In the genomic region with DNA sequence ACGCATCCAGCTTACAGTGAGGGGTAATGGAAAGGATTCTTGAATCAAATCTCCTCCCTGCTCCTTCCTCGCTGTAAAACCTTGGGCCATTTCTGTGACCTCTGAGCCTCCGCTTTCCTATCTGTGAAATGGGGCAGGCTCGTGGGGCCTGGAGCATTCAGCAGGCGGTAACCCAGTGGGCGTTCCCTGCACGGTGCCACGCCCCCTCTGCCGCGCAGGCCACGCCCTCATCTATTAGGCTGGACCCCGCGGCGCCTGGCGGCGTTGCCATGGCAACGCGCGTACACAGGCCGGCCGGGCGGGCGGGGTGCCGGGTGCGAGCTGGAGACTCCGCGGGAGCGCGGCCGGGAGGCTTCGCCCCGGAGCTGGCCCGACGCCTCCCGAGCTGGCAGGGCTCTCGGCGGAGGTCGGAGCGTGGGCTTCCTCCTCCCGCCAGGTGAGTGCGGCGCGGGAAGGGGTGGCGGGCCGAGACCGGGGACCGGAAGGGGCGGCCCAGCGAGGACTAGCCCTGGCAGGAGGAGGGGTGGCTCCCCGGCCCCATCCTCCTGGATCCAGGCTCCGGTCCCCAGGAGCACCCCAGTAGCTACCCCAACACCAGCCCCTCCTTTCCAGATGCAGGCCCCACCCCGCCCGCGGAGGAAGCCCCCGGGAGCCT, we compare ENCODE assay signal across 9 cellular contexts. TPM values are rescaled to one million over a fixed set of nuclear protein-coding genes. Genes with fewer than 3 reads are reported as not detected.
DNase-seq lines count a peak whose midpoint lies in the region; ATAC-seq and TF ChIP-seq lines count a peak whose summit lies in the region.
"Had no signal": no experiment of that assay in that cellular context is flagged by ENCODE, and none has a peak within 500 bp of the region (broad histone marks: within the 10 kb centered on the region; RNA-seq: fewer than 3 reads in every experiment).

A gene (plus strand): TSS at position 264 of the 655 bp plus-strand sequence. CDS start 4,562 bp downstream, outside the sequence.

- ATAC-seq in HG03378 (IDR thresholded peaks at IDR 0.05; ENCODE audit: unreplicated experiment), result no peak

- no peak for TF ChIP-seq CTCF in epithelial cell of proximal tubule (conservative IDR thresholded peaks at IDR 0.05; ENCODE audit: low read depth, low read length)

- H3K4me3 Mint-ChIP-seq in stimulated activated naive CD8-positive, alpha-beta T cell treated with anti-CD3 and anti-CD28 coated beads, Interleukin-15, Interleukin-2, amounts not matched to agents 100 ng/mL and 50 ng/mL, for 24 hours, result peak within 1 kb of the TSS; percentile 71

- no peaks in the 10 kb centered on the region for H3K9me3 Mint-ChIP-seq in stimulated activated naive CD8-positive, alpha-beta T cell treated with anti-CD3 and anti-CD28 coated beads, Interleukin-15, Interleukin-2, amounts not matched to agents 100 ng/mL and 50 ng/mL, for 24 hours

- H3K4me1 Mint-ChIP-seq in stimulated activated naive CD8-positive, alpha-beta T cell treated with anti-CD3 and anti-CD28 coated beads, Interleukin-15, Interleukin-2, amounts not matched to agents 100 ng/mL and 50 ng/mL, for 24 hours (ENCODE audit: low read depth), result peaks cover 63% of the 10 kb centered on the region

- H3K9ac ChIP-seq in muscle layer of colon (ENCODE audit: low read length), result no peak within 1 kb of the TSS
- H3K9ac ChIP-seq: BLaER1 had no signal

- H3K9me3 ChIP-seq in muscle layer of colon (ENCODE audit: low read length), result no peaks in the 10 kb centered on the region

- peak within 1 kb of the TSS; percentile 59 for H3K4me3 ChIP-seq in epithelial cell of proximal tubule (ENCODE audit: low read depth, low read length)
- peak within 1 kb of the TSS; percentile 41 to 61 for H3K4me3 ChIP-seq in muscle layer of colon (ENCODE audit: low read depth in 1 of 2, low read length in 2 of 2)
- H3K4me3 ChIP-seq: BLaER1 had no signal

- peak within 1 kb of the TSS; percentile 19 for H3K27ac Mint-ChIP-seq in stimulated activated naive CD8-positive, alpha-beta T cell treated with anti-CD3 and anti-CD28 coated beads, Interleukin-15, Interleukin-2, amounts not matched to agents 100 ng/mL and 50 ng/mL, for 24 hours

- H3K27me3 Mint-ChIP-seq in stimulated activated naive CD8-positive, alpha-beta T cell treated with anti-CD3 and anti-CD28 coated beads, Interleukin-15, Interleukin-2, amounts not matched to agents 100 ng/mL and 50 ng/mL, for 24 hours, result peaks cover 62% of the 10 kb centered on the region

- H3K36me3 Mint-ChIP-seq in stimulated activated naive CD8-positive, alpha-beta T cell treated with anti-CD3 and anti-CD28 coated beads, Interleukin-15, Interleukin-2, amounts not matched to agents 100 ng/mL and 50 ng/mL, for 24 hours (ENCODE audit: low read depth), result peaks cover 11% of the 10 kb centered on the region

- no peaks in the 10 kb centered on the region for H3K36me3 ChIP-seq in muscle layer of colon (ENCODE audit: insufficient read depth, low read length)
- H3K36me3 ChIP-seq: BLaER1 had no signal

- DNase-seq in NCI-H446 (lab: John Stamatoyannopoulos, UW), result peak; percentile 13 to 70
- no peak for DNase-seq in NCI-H446 treated with DMSO at 0.1 percent for 48 hours (lab: John Stamatoyannopoulos, UW)
- peak; percentile 56 for DNase-seq in NCI-H2171 treated with DMSO at 0.1 percent for 48 hours (lab: John Stamatoyannopoulos, UW)
- peak; percentile 74 for DNase-seq in activated CD8-positive, alpha-beta memory T cell treated with anti-CD3 and anti-CD28 coated beads, Interleukin-2, amount 50 U/mL, for 48 hours
- no peak for DNase-seq in epithelial cell of proximal tubule (ENCODE audit: low read depth)

- H3K4me1 ChIP-seq in muscle layer of colon (ENCODE audit: insufficient read depth, low read length), result peaks cover 52% of the 10 kb centered on the region

- peak within 1 kb of the TSS; percentile 79 for H3K27ac ChIP-seq in muscle layer of colon (ENCODE audit: low read depth, low read length)
- H3K27ac ChIP-seq: BLaER1 had no signal

- no peaks in the 10 kb centered on the region for H3K27me3 ChIP-seq in muscle layer of colon (ENCODE audit: control insufficient read depth in 1 of 2, insufficient read depth in 2 of 2, low read length in 2 of 2)

RNA-seq across cellular contexts. Expression of the gene that starts here (rescaled TPM):
- total RNA-seq in epithelial cell of proximal tubule, result 0.35 and 0.43 TPM in 2 replicates

Comparison
In these comparisons a context has a peak if more than half of its experiments do, and no peak if none do; other contexts are left out.
1. DNase-seq: peak in NCI-H446 (2 of 2), NCI-H2171 treated with DMSO at 0.1 percent for 48 hours (single experiment) and activated CD8-positive, alpha-beta memory T cell treated with anti-CD3 and anti-CD28 coated beads, Interleukin-2, amount 50 U/mL, for 48 hours (single experiment); none in NCI-H446 treated with DMSO at 0.1 percent for 48 hours (single experiment) and epithelial cell of proximal tubule (single experiment).